10 cellular contexts compared by ENCODE assay signal in genomic region chr1:33339413-33339812, GRCh38. TPM values are rescaled to one million over a fixed set of nuclear protein-coding genes. Genes with fewer than 3 reads are reported as not detected.
DNase-seq lines count a peak whose midpoint lies in the region; ATAC-seq and TF ChIP-seq lines count a peak whose summit lies in the region.
"Had no signal": no experiment of that assay in that cellular context is flagged by ENCODE, and none has a peak within 500 bp of the region (broad histone marks: within the 10 kb centered on the region; RNA-seq: fewer than 3 reads in every experiment).

No MANE protein-coding gene starts in this region.

- WGBS in endodermal cell (ENCODE audit: insufficient coverage in 1 of 2, insufficient read length in 1 of 2), 2 experiments = 89% methylated on average over 2 of the region's 2 CpGs; no CpG with 5 or more reads in 1 of the 2 experiments
- 56% methylated on average over 2 of the region's 2 CpGs for WGBS in mesenchymal stem cell
- WGBS in suprapubic skin = 87% methylated on average over 2 of the region's 2 CpGs

- H3K9me3 ChIP-seq in Loucy (ENCODE audit: insufficient read depth, low read depth, low read length) (no peaks in the 10 kb centered on the region), endodermal cell (ENCODE audit: control insufficient read depth, low read length) (no peaks in the 10 kb centered on the region), mesenchymal stem cell (ENCODE audit: control insufficient read depth, low read length) (no peaks in the 10 kb centered on the region), suprapubic skin (no peaks in the 10 kb centered on the region)

- H3K4me3 ChIP-seq in Loucy (ENCODE audit: low read length, poor library complexity, severe bottlenecking) (no peak overlapping the region), endodermal cell (ENCODE audit: low read length) (peak overlapping the region; percentile 70), mesenchymal stem cell (ENCODE audit: insufficient read depth in 1 of 2, low read depth in 1 of 2, low read length in 2 of 2) (peak overlapping the region in 1 of 2 experiments; percentile 46), suprapubic skin (peak overlapping the region; percentile 1)

- peak overlapping the region; percentile 97 for H3K27ac ChIP-seq in endodermal cell (ENCODE audit: low read depth, low read length)
- H3K27ac ChIP-seq in mesenchymal stem cell (ENCODE audit: low read length, poor library complexity, severe bottlenecking) = peak overlapping the region; percentile 84
- H3K27ac ChIP-seq in suprapubic skin = peak overlapping the region; percentile 84

- H3K27me3 Mint-ChIP-seq in endodermal cell (ENCODE audit: insufficient read depth) = peaks cover 41% of the 10 kb centered on the region
- H3K27me3 Mint-ChIP-seq: IgD-negative memory B cell; stimulated activated naive CD8-positive, alpha-beta T cell treated with anti-CD3 and anti-CD28 coated beads, Interleukin-15, amount 100 ng/mL, for 72 hours had no signal

- H3K4me1 ChIP-seq in Loucy (ENCODE audit: insufficient read depth, low read length, poor library complexity, severe bottlenecking) (peaks cover 25% of the 10 kb centered on the region), endodermal cell (ENCODE audit: control insufficient read depth, insufficient read depth, low read length) (peaks cover 54% of the 10 kb centered on the region), mesenchymal stem cell (ENCODE audit: control insufficient read depth, insufficient read depth, low read depth, low read length) (peaks cover 38% of the 10 kb centered on the region), suprapubic skin (peaks cover 99% of the 10 kb centered on the region)

- H3K27me3 ChIP-seq in Loucy (ENCODE audit: insufficient read depth, low read length, poor library complexity, severe bottlenecking) (no peaks in the 10 kb centered on the region), endodermal cell (ENCODE audit: control insufficient read depth, insufficient read depth, low read length, poor library complexity, severe bottlenecking) (no peaks in the 10 kb centered on the region), mesenchymal stem cell (ENCODE audit: control insufficient read depth in 1 of 2, insufficient read depth in 1 of 2, low read length in 2 of 2) (no peaks in the 10 kb centered on the region), suprapubic skin (no peaks in the 10 kb centered on the region)

- no peak overlapping the region for H2BK15ac ChIP-seq in mesenchymal stem cell (ENCODE audit: low read depth, poor library complexity, severe bottlenecking)

- H3F3A ChIP-seq in Loucy (ENCODE audit: low read depth) = no peaks in the 10 kb centered on the region

- H3K9me2 ChIP-seq in Loucy (replicated peaks; ENCODE audit: low read depth, low read length) = no peaks in the 10 kb centered on the region

- peak overlapping the region; percentile 47 for H3K4me3 Mint-ChIP-seq in endodermal cell
- H3K4me3 Mint-ChIP-seq: IgD-negative memory B cell; stimulated activated naive CD8-positive, alpha-beta T cell treated with anti-CD3 and anti-CD28 coated beads, Interleukin-15, amount 100 ng/mL, for 72 hours had no signal

- H3K9ac ChIP-seq in Loucy (ENCODE audit: low read depth, low read length, poor library complexity, severe bottlenecking) (no peak overlapping the region), endodermal cell (ENCODE audit: extremely low read depth, low read length, poor library complexity, severe bottlenecking) (peak overlapping the region; percentile 80), mesenchymal stem cell (ENCODE audit: low read length) (peak overlapping the region; percentile 80)

- H3K4ac ChIP-seq in mesenchymal stem cell (ENCODE audit: low read depth in 1 of 2, low read length in 2 of 2) = peak overlapping the region in 1 of 2 experiments; percentile 88

- H3K36me3 Mint-ChIP-seq in endodermal cell (ENCODE audit: low read depth) = peaks cover 21% of the 10 kb centered on the region
- H3K36me3 Mint-ChIP-seq: IgD-negative memory B cell had no signal

- peaks cover 98% of the 10 kb centered on the region for H3K79me2 ChIP-seq in Loucy (ENCODE audit: insufficient read depth, low read length)

- no peak overlapping the region for H2BK5ac ChIP-seq in mesenchymal stem cell (ENCODE audit: low read depth, low read length, poor library complexity, severe bottlenecking)

- no peak for TF ChIP-seq CTCF in Loucy (conservative IDR thresholded peaks at IDR 0.05; ENCODE audit: low read length)
- peak; percentile 63 for TF ChIP-seq CTCF in endodermal cell (conservative IDR thresholded peaks at IDR 0.05)
- TF ChIP-seq CTCF in suprapubic skin (IDR thresholded peaks at IDR 0.05) = no peak

- peaks cover 6% of the 10 kb centered on the region; the same call in 1 of the 2 replicates for H3K36me3 ChIP-seq in Loucy (ENCODE audit: insufficient read depth, low read length)
- peaks cover 12% of the 10 kb centered on the region for H3K36me3 ChIP-seq in endodermal cell (ENCODE audit: control insufficient read depth, insufficient read depth, low read length)
- peaks cover 20 to 52% of the 10 kb centered on the region in 2 experiments for H3K36me3 ChIP-seq in mesenchymal stem cell (ENCODE audit: control insufficient read depth in 1 of 2, insufficient read depth in 2 of 2, low read depth in 1 of 2, low read length in 2 of 2)
- no peaks in the 10 kb centered on the region for H3K36me3 ChIP-seq in suprapubic skin

- peak overlapping the region in 1 of 2 experiments; percentile 29 for H2BK12ac ChIP-seq in mesenchymal stem cell (ENCODE audit: low read length in 2 of 2)

- H3K4me2 ChIP-seq in Loucy (ENCODE audit: low read depth, low read length, poor library complexity, severe bottlenecking) (peak overlapping the region; percentile 3), mesenchymal stem cell (ENCODE audit: low read length, poor library complexity, severe bottlenecking) (no peak overlapping the region)

- H2BK120ac ChIP-seq in mesenchymal stem cell (ENCODE audit: low read depth, low read length) = no peak overlapping the region

- H4K8ac ChIP-seq in mesenchymal stem cell (ENCODE audit: low read length) = peak overlapping the region; percentile 20

- H4K91ac ChIP-seq in mesenchymal stem cell (ENCODE audit: low read length) = peak overlapping the region; percentile 53

- H2AK5ac ChIP-seq in mesenchymal stem cell (ENCODE audit: low read length, severe bottlenecking) = peak overlapping the region; percentile 68

- TF ChIP-seq EP300 in suprapubic skin (IDR thresholded peaks at IDR 0.05) = no peak

- H3K27ac Mint-ChIP-seq in endodermal cell = peak overlapping the region; percentile 98
- H3K27ac Mint-ChIP-seq: IgD-negative memory B cell; stimulated activated naive CD8-positive, alpha-beta T cell treated with anti-CD3 and anti-CD28 coated beads, Interleukin-15, amount 100 ng/mL, for 72 hours had no signal

- TF ChIP-seq POLR2A in suprapubic skin (IDR thresholded peaks at IDR 0.05) = no peak

- H4K20me1 ChIP-seq in Loucy (ENCODE audit: insufficient read depth, low read length, poor library complexity, severe bottlenecking) = peaks cover 58% of the 10 kb centered on the region

- H3K4me1 Mint-ChIP-seq in endodermal cell = peaks cover 75% of the 10 kb centered on the region

- H2AFZ ChIP-seq in Loucy (ENCODE audit: low read length) = no peak overlapping the region
- H2AFZ ChIP-seq in mesenchymal stem cell (ENCODE audit: low read depth, low read length) = no peak overlapping the region

- H3K18ac ChIP-seq in mesenchymal stem cell (ENCODE audit: low read depth in 1 of 2, low read length in 2 of 2) = peak overlapping the region; percentile 25 to 82

- H3K14ac ChIP-seq in mesenchymal stem cell (ENCODE audit: low read length in 2 of 2) = no peak overlapping the region

- ATAC-seq in HG02759 (IDR thresholded peaks at IDR 0.05; ENCODE audit: unreplicated experiment) (no peak), GM21619 (IDR thresholded peaks at IDR 0.05; ENCODE audit: unreplicated experiment) (no peak), GM18519 (IDR thresholded peaks at IDR 0.05; ENCODE audit: low FRiP score, unreplicated experiment) (no peak)
- ATAC-seq: stimulated activated naive CD8-positive, alpha-beta T cell treated with anti-CD3 and anti-CD28 coated beads, Interleukin-15, amount 100 ng/mL, for 72 hours had no signal

- peak; percentile 64 for DNase-seq in endodermal cell
- DNase-seq in mesenchymal stem cell = no peak
- no peak for DNase-seq in suprapubic skin (ENCODE audit: low spot score in 2 of 2)
- DNase-seq in cortex of kidney (lab: John Stamatoyannopoulos, UW) = no peak
- DNase-seq: stimulated activated naive CD8-positive, alpha-beta T cell treated with anti-CD3 and anti-CD28 coated beads, Interleukin-15, amount 100 ng/mL, for 72 hours had no signal

- H3K23ac ChIP-seq in mesenchymal stem cell (ENCODE audit: low read length in 2 of 2) = peak overlapping the region in 1 of 2 experiments; percentile 40

- H3K79me1 ChIP-seq in mesenchymal stem cell (replicated peaks; ENCODE audit: low read length, poor library complexity, severe bottlenecking) = no peaks in the 10 kb centered on the region

- no peaks in the 10 kb centered on the region for H3K9me3 Mint-ChIP-seq in endodermal cell
- H3K9me3 Mint-ChIP-seq: IgD-negative memory B cell; stimulated activated naive CD8-positive, alpha-beta T cell treated with anti-CD3 and anti-CD28 coated beads, Interleukin-15, amount 100 ng/mL, for 72 hours had no signal

RNA-seq across cellular contexts. Expression of gene A3GALT2, which starts 18.5 kb away (rescaled TPM):
- total RNA-seq in endodermal cell (not detected), suprapubic skin (not detected)
- not detected for polyA plus RNA-seq in endodermal cell (2013, experiment 1 of 2)
- not detected for polyA plus RNA-seq in endodermal cell (2013, experiment 2 of 2)
- polyA plus RNA-seq in mesenchymal stem cell (2013, experiment 1 of 2) = 0.04 TPM
- not detected for polyA plus RNA-seq in mesenchymal stem cell (2013, experiment 2 of 2)
- polyA plus RNA-seq: IgD-negative memory B cell had no signal
